18 cellular contexts compared by ENCODE assay signal in the genomic region with DNA sequence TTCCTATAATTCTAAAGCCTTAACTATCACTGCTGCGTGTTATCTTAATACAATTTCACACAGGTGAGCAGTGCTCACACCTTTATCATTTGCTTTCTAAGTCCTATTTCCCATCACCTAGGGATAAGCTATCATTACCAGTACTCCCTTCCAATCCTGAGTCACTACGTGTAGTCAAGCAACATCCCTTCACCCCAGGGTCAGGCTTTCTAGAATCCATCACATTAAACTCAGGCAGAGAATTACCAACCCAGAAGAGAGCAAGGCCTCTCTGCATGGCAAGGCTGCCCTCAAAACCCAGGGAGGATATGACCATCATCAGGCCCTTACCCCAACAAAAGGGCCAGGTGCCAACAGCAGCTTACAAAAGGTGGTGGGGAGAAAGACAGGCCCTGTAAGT. TPM values are rescaled to one million over a fixed set of nuclear protein-coding genes. Genes with fewer than 3 reads are reported as not detected.
DNase-seq lines count a peak whose midpoint lies in the region; ATAC-seq and TF ChIP-seq lines count a peak whose summit lies in the region.
"Had no signal": no experiment of that assay in that cellular context is flagged by ENCODE, and none has a peak within 500 bp of the region (broad histone marks: within the 10 kb centered on the region; RNA-seq: fewer than 3 reads in every experiment).

No MANE protein-coding gene starts in this region.

- H3K27ac ChIP-seq in CD4-positive, CD25-positive, alpha-beta regulatory T cell (ENCODE audit: insufficient read depth, low read length, poor library complexity, severe bottlenecking), result no peak overlapping the region
- H3K27ac ChIP-seq in GM23248, result peak overlapping the region; percentile 90
- no peak overlapping the region for H3K27ac ChIP-seq in lower lobe of right lung
- no peak overlapping the region for H3K27ac ChIP-seq in psoas muscle

- H3K27me3 ChIP-seq in CD4-positive, CD25-positive, alpha-beta regulatory T cell (ENCODE audit: control insufficient read depth, insufficient read depth, low read length), result no peaks in the 10 kb centered on the region
- no peaks in the 10 kb centered on the region for H3K27me3 ChIP-seq in GM23248 (replicated peaks; ENCODE audit: insufficient read depth)
- no peaks in the 10 kb centered on the region for H3K27me3 ChIP-seq in lower lobe of right lung (ENCODE audit: low read depth)
- H3K27me3 ChIP-seq in psoas muscle (ENCODE audit: insufficient read depth in 3 of 3, low read length in 2 of 3), result no peaks in the 10 kb centered on the region
- H3K27me3 ChIP-seq: foreskin keratinocyte had no signal

- TF ChIP-seq CTCF in lower lobe of right lung (IDR thresholded peaks at IDR 0.05) (no peak), psoas muscle (IDR thresholded peaks at IDR 0.05) (no peak)

- no peaks in the 10 kb centered on the region for H3K9me2 ChIP-seq in GM23248 (ENCODE audit: insufficient read depth)

- no peaks in the 10 kb centered on the region for H3K36me3 ChIP-seq in CD4-positive, CD25-positive, alpha-beta regulatory T cell (ENCODE audit: control insufficient read depth, insufficient read depth, low read length)
- no peaks in the 10 kb centered on the region for H3K36me3 ChIP-seq in GM23248 (ENCODE audit: low read depth)
- no peaks in the 10 kb centered on the region for H3K36me3 ChIP-seq in lower lobe of right lung
- no peaks in the 10 kb centered on the region for H3K36me3 ChIP-seq in psoas muscle (ENCODE audit: insufficient read depth in 1 of 2, low read depth in 1 of 2)

- no peaks in the 10 kb centered on the region for H3K36me3 Mint-ChIP-seq in CD4-positive, CD25-positive, alpha-beta regulatory T cell
- H3K36me3 Mint-ChIP-seq in activated naive CD8-positive, alpha-beta T cell treated with anti-CD3 and anti-CD28 coated beads for 36 hours, result peaks cover 2% of the 10 kb centered on the region

- H3K9me3 Mint-ChIP-seq in CD4-positive, CD25-positive, alpha-beta regulatory T cell, result no peaks in the 10 kb centered on the region
- H3K9me3 Mint-ChIP-seq in activated naive CD8-positive, alpha-beta T cell treated with anti-CD3 and anti-CD28 coated beads for 36 hours, result peaks cover 2% of the 10 kb centered on the region
- H3K9me3 Mint-ChIP-seq: activated CD4-positive, alpha-beta T cell treated with anti-CD3 and anti-CD28 coated beads, Interleukin-2, amount 10 ng/mL, durations not matched to agents 24 days and 14 days; activated naive CD4-positive, alpha-beta T cell treated with anti-CD3 and anti-CD28 coated beads, Interleukin-2, amount 50 U/mL, for 72 hours; central memory CD8-positive, alpha-beta T cell; T-helper 2 cell treated with Interferon-gamma antibody and Interleukin-4, amounts not matched to agents 5 μg/mL and 100 μg/mL, for 36 hours had no signal

- peaks cover 48 to 94% (median 73%) of the 10 kb centered on the region in 4 donors for H3K4me1 Mint-ChIP-seq in CD4-positive, CD25-positive, alpha-beta regulatory T cell
- peaks cover 79% of the 10 kb centered on the region for H3K4me1 Mint-ChIP-seq in activated naive CD8-positive, alpha-beta T cell treated with anti-CD3 and anti-CD28 coated beads for 36 hours

- H3K4me1 ChIP-seq in CD4-positive, CD25-positive, alpha-beta regulatory T cell (ENCODE audit: control insufficient read depth, insufficient read depth, low read length, poor library complexity, severe bottlenecking), result peaks cover 42% of the 10 kb centered on the region
- H3K4me1 ChIP-seq in GM23248 (ENCODE audit: insufficient read depth) (peaks cover 83% of the 10 kb centered on the region), lower lobe of right lung (peaks cover 89% of the 10 kb centered on the region), psoas muscle (peaks cover 51% of the 10 kb centered on the region)

- no peak for ATAC-seq in CD4-positive, CD25-positive, alpha-beta regulatory T cell (ENCODE audit: low read depth in 2 of 2)
- ATAC-seq in lower lobe of right lung (no peak), HG02678 (IDR thresholded peaks at IDR 0.05; ENCODE audit: unreplicated experiment) (no peak), psoas muscle (no peak)
- ATAC-seq: activated naive CD4-positive, alpha-beta T cell treated with anti-CD3 and anti-CD28 coated beads, Interleukin-2, amount 50 U/mL, for 72 hours; foreskin keratinocyte had no signal

- intact Hi-C loops in lower lobe of right lung (cut with DNase I), result no loop called here
- intact Hi-C loops in psoas muscle (cut with DNase I), result no loop called here

- no peak overlapping the region; the same call in 1 of the 2 replicates for H3K9ac ChIP-seq in GM23248

- 54% methylated on average over 2 of the region's 2 CpGs for WGBS in GM23248 (ENCODE audit: low coverage in 1 of 2, low lambda C conversion rate in 2 of 2, missing lambda C conversion rate in 2 of 2), 2 experiments
- 79 to 89% (median 81%) methylated on average over 2 of the region's 2 CpGs for WGBS in psoas muscle, 3 donors

- H2AFZ ChIP-seq in GM23248, result no peak overlapping the region

- peak overlapping the region in 1 of 4 donors; percentile 35 for H3K4me3 Mint-ChIP-seq in CD4-positive, CD25-positive, alpha-beta regulatory T cell
- no peak overlapping the region for H3K4me3 Mint-ChIP-seq in activated naive CD8-positive, alpha-beta T cell treated with anti-CD3 and anti-CD28 coated beads for 36 hours
- H3K4me3 Mint-ChIP-seq: activated CD4-positive, alpha-beta T cell treated with anti-CD3 and anti-CD28 coated beads, Interleukin-2, amount 10 ng/mL, durations not matched to agents 24 days and 14 days; central memory CD8-positive, alpha-beta T cell; nephron progenitor cell; T-helper 2 cell treated with Interferon-gamma antibody and Interleukin-4, amounts not matched to agents 5 μg/mL and 100 μg/mL, for 36 hours had no signal

- no peaks in the 10 kb centered on the region for H3K27me3 Mint-ChIP-seq in CD4-positive, CD25-positive, alpha-beta regulatory T cell
- H3K27me3 Mint-ChIP-seq in activated naive CD8-positive, alpha-beta T cell treated with anti-CD3 and anti-CD28 coated beads for 36 hours, result no peaks in the 10 kb centered on the region
- H3K27me3 Mint-ChIP-seq: activated CD4-positive, alpha-beta T cell treated with anti-CD3 and anti-CD28 coated beads, Interleukin-2, amount 10 ng/mL, durations not matched to agents 24 days and 14 days; central memory CD8-positive, alpha-beta T cell had no signal

- no peaks in the 10 kb centered on the region for H3K9me3 ChIP-seq in CD4-positive, CD25-positive, alpha-beta regulatory T cell (ENCODE audit: control insufficient read depth in 2 of 2, low read length in 2 of 2)
- no peaks in the 10 kb centered on the region for H3K9me3 ChIP-seq in GM23248 (ENCODE audit: low read depth)
- no peaks in the 10 kb centered on the region for H3K9me3 ChIP-seq in lower lobe of right lung
- H3K9me3 ChIP-seq in psoas muscle, result no peaks in the 10 kb centered on the region

- peaks cover 98% of the 10 kb centered on the region for H3K79me2 ChIP-seq in GM23248 (ENCODE audit: insufficient read depth)

- no peak for DNase-seq in CD4-positive, CD25-positive, alpha-beta regulatory T cell
- DNase-seq in GM23248 (peak; percentile 52), lower lobe of right lung (peak; percentile 9), DMS53 (lab: John Stamatoyannopoulos, UW) (no peak), HCEC 1CT (no peak), psoas muscle (no peak)
- no peak for DNase-seq in activated naive CD8-positive, alpha-beta T cell treated with anti-CD3 and anti-CD28 coated beads for 36 hours
- DNase-seq: activated CD4-positive, alpha-beta T cell treated with anti-CD3 and anti-CD28 coated beads, Interleukin-2, amount 10 ng/mL, durations not matched to agents 24 days and 14 days; activated T-cell treated with anti-CD3 and anti-CD28 coated beads, Interleukin-2, amount 50 U/mL, for 1 hour; foreskin keratinocyte; NCI-H1105; nephron progenitor cell; SHP77 had no signal

- peak overlapping the region; percentile 21 to 48 (median 35) for H3K27ac Mint-ChIP-seq in CD4-positive, CD25-positive, alpha-beta regulatory T cell
- peak overlapping the region; percentile 23 for H3K27ac Mint-ChIP-seq in activated naive CD8-positive, alpha-beta T cell treated with anti-CD3 and anti-CD28 coated beads for 36 hours
- H3K27ac Mint-ChIP-seq: activated CD4-positive, alpha-beta T cell treated with anti-CD3 and anti-CD28 coated beads, Interleukin-2, amount 10 ng/mL, durations not matched to agents 24 days and 14 days; activated naive CD4-positive, alpha-beta T cell treated with anti-CD3 and anti-CD28 coated beads, Interleukin-2, amount 50 U/mL, for 72 hours; nephron progenitor cell; T-helper 2 cell treated with Interferon-gamma antibody and Interleukin-4, amounts not matched to agents 5 μg/mL and 100 μg/mL, for 36 hours had no signal

- peak overlapping the region; percentile 44 for H3K4me2 ChIP-seq in GM23248 (ENCODE audit: unreplicated experiment)

- no peak overlapping the region for H3K4me3 ChIP-seq in CD4-positive, CD25-positive, alpha-beta regulatory T cell (ENCODE audit: low read depth, low read length)
- H3K4me3 ChIP-seq in GM23248, result no peak overlapping the region
- no peak overlapping the region for H3K4me3 ChIP-seq in lower lobe of right lung
- H3K4me3 ChIP-seq in psoas muscle, result no peak overlapping the region
- H3K4me3 ChIP-seq: lung had no signal

- peaks cover 67% of the 10 kb centered on the region for H3F3A ChIP-seq in GM23248 (ENCODE audit: insufficient read depth)

- in situ Hi-C loops in GM23248 (cut with MboI), result no loop called here

- no peaks in the 10 kb centered on the region for H4K20me1 ChIP-seq in GM23248 (ENCODE audit: insufficient read depth)

RNA-seq across cellular contexts. Expression of gene PACSIN2, which starts 9.8 kb away (rescaled TPM):
- 60.8 TPM for total RNA-seq in CD4-positive, CD25-positive, alpha-beta regulatory T cell
- polyA plus RNA-seq in CD4-positive, CD25-positive, alpha-beta regulatory T cell, result 10 to 100 TPM; 27.5 to 38.1 (median 34.7) TPM
- total RNA-seq in GM23248 (2014; rRNA removed; shearing (Covaris generic)), result 35.5 and 43.7 TPM in 2 replicates
- 36.0 and 36.5 TPM in 2 replicates for polyA plus RNA-seq in GM23248 (2016; fragmentation: Nextera tagmentation; extraction: Ambion mirVana)
- 10 to 100 TPM; 30.2 to 34.6 TPM for total RNA-seq in activated naive CD8-positive, alpha-beta T cell treated with anti-CD3 and anti-CD28 coated beads for 36 hours
- 104 TPM for total RNA-seq in lower lobe of right lung
- total RNA-seq in psoas muscle, result 10 to 100 TPM; 27.9 to 52.2 (median 38.4) TPM
- polyA plus RNA-seq in psoas muscle, result 10 to 100 TPM; 21.0 to 31.4 (median 26.0) TPM

Comparison
In these comparisons a context has a peak if more than half of its experiments do, and no peak if none do; other contexts are left out.
1. DNase-seq: peak in GM23248 (single experiment) and lower lobe of right lung (single experiment); none in CD4-positive, CD25-positive, alpha-beta regulatory T cell (0 of 3), activated naive CD8-positive, alpha-beta T cell treated with anti-CD3 and anti-CD28 coated beads for 36 hours (single experiment), DMS53 (single experiment), HCEC 1CT (single experiment) and psoas muscle (0 of 2).